Comparison of ENCODE assay signal across 30 cellular contexts in genomic region chr5:134397196-134397595, GRCh38. TPM values are rescaled to one million over a fixed set of nuclear protein-coding genes. Genes with fewer than 3 reads are reported as not detected.
DNase-seq lines count a peak whose midpoint lies in the region; ATAC-seq and TF ChIP-seq lines count a peak whose summit lies in the region.
"Had no signal": no experiment of that assay in that cellular context is flagged by ENCODE, and none has a peak within 500 bp of the region (broad histone marks: within the 10 kb centered on the region; RNA-seq: fewer than 3 reads in every experiment).

No MANE protein-coding gene starts in this region.

- H3K27me3 Mint-ChIP-seq in activated naive CD4-positive, alpha-beta T cell treated with anti-CD3 and anti-CD28 coated beads, Interleukin-2, amount 50 U/mL, for 24 hours = no peaks in the 10 kb centered on the region
- no peaks in the 10 kb centered on the region for H3K27me3 Mint-ChIP-seq in activated naive CD4-positive, alpha-beta T cell treated with anti-CD3 and anti-CD28 coated beads for 36 hours (ENCODE audit: low read depth)
- no peaks in the 10 kb centered on the region for H3K27me3 Mint-ChIP-seq in GM23338 (ENCODE audit: insufficient read depth, low read depth, poor library complexity)
- no peaks in the 10 kb centered on the region for H3K27me3 Mint-ChIP-seq in effector memory CD8-positive, alpha-beta T cell
- H3K27me3 Mint-ChIP-seq: activated CD4-positive, alpha-beta T cell treated with anti-CD3 and anti-CD28 coated beads, Interleukin-2, amount 10 ng/mL, durations not matched to agents 24 days and 14 days; CD4-positive, CD25-positive, alpha-beta regulatory T cell; central memory CD8-positive, alpha-beta T cell had no signal

- H3K18ac ChIP-seq in neuronal stem cell (ENCODE audit: low read length) = no peak overlapping the region

- no peak overlapping the region for H3K14ac ChIP-seq in neuronal stem cell (ENCODE audit: low read length)

- H3K4me2 ChIP-seq in GM23338 (no peak overlapping the region), neuronal stem cell (ENCODE audit: insufficient read depth, low read length, poor library complexity, severe bottlenecking) (no peak overlapping the region)
- H3K4me2 ChIP-seq: KMS-11 had no signal

- H3K4me3 Mint-ChIP-seq in activated naive CD4-positive, alpha-beta T cell treated with anti-CD3 and anti-CD28 coated beads, Interleukin-2, amount 50 U/mL, for 24 hours = no peak overlapping the region
- no peak overlapping the region for H3K4me3 Mint-ChIP-seq in activated naive CD4-positive, alpha-beta T cell treated with anti-CD3 and anti-CD28 coated beads for 36 hours
- H3K4me3 Mint-ChIP-seq in GM23338 = no peak overlapping the region
- H3K4me3 Mint-ChIP-seq in effector memory CD8-positive, alpha-beta T cell = no peak overlapping the region
- H3K4me3 Mint-ChIP-seq: activated CD4-positive, alpha-beta T cell treated with anti-CD3 and anti-CD28 coated beads, Interleukin-2, amount 10 ng/mL, durations not matched to agents 24 days and 14 days; CD4-positive, CD25-positive, alpha-beta regulatory T cell; central memory CD8-positive, alpha-beta T cell; nephron had no signal

- H2AK5ac ChIP-seq in neuronal stem cell (ENCODE audit: low read depth, low read length) = no peak overlapping the region

- H2AFZ ChIP-seq in GM23338 (no peak overlapping the region), neuronal stem cell (ENCODE audit: low read length) (no peak overlapping the region)

- H3K4me3 ChIP-seq in GM23338 (no peak overlapping the region), neuronal stem cell (ENCODE audit: low read length in 2 of 2) (no peak overlapping the region), adrenal gland (no peak overlapping the region), suprapubic skin (no peak overlapping the region), H7 (ENCODE audit: insufficient read depth, low read depth, low read length) (no peak overlapping the region)
- H3K4me3 ChIP-seq: esophagus squamous epithelium, lung, testis had no signal

- peak overlapping the region; percentile 32 for H2BK5ac ChIP-seq in neuronal stem cell (ENCODE audit: low read length)

- TF ChIP-seq POLR2A in adrenal gland (IDR thresholded peaks at IDR 0.05) (no peak), suprapubic skin (IDR thresholded peaks at IDR 0.05) (no peak)

- H4K8ac ChIP-seq in neuronal stem cell (ENCODE audit: low read depth, low read length) = no peak overlapping the region

- H3K79me2 ChIP-seq in GM23338 (replicated peaks; ENCODE audit: insufficient read depth) = no peaks in the 10 kb centered on the region

- no peaks in the 10 kb centered on the region for H3K4me1 ChIP-seq in GM23338 (ENCODE audit: insufficient read depth)
- no peaks in the 10 kb centered on the region for H3K4me1 ChIP-seq in neuronal stem cell (ENCODE audit: control insufficient read depth in 2 of 2, insufficient read depth in 1 of 2, low read depth in 1 of 2, low read length in 2 of 2)
- H3K4me1 ChIP-seq in adrenal gland (replicated peaks in 1 of 2) = peaks cover 7 to 15% of the 10 kb centered on the region in 2 donors
- H3K4me1 ChIP-seq in suprapubic skin = no peaks in the 10 kb centered on the region
- H3K4me1 ChIP-seq: esophagus squamous epithelium, foreskin keratinocyte had no signal

- H3K27ac ChIP-seq in GM23338 (ENCODE audit: low read depth) (peak overlapping the region; percentile 32; the same call in 1 of the 2 replicates), neuronal stem cell (replicated peaks; ENCODE audit: low read length) (no peak overlapping the region), adrenal gland (no peak overlapping the region), suprapubic skin (no peak overlapping the region)
- H3K27ac ChIP-seq: esophagus squamous epithelium, foreskin keratinocyte, testis, WERI-Rb-1 had no signal

- no peak for ATAC-seq in GM23338
- ATAC-seq in effector memory CD8-positive, alpha-beta T cell (replicated peaks) = no peak
- ATAC-seq: foreskin keratinocyte had no signal

- H2BK12ac ChIP-seq in neuronal stem cell (ENCODE audit: low read length) = no peak overlapping the region

- H3K9me3 ChIP-seq in neuronal stem cell (replicated peaks in 1 of 2; ENCODE audit: control insufficient read depth in 2 of 2, insufficient read depth in 1 of 2, low read depth in 1 of 2, low read length in 2 of 2) (no peaks in the 10 kb centered on the region), adrenal gland (replicated peaks in 1 of 3) (no peaks in the 10 kb centered on the region), suprapubic skin (no peaks in the 10 kb centered on the region)
- H3K9me3 ChIP-seq: esophagus squamous epithelium, testis had no signal

- H3K4ac ChIP-seq in neuronal stem cell (ENCODE audit: low read length) = no peak overlapping the region

- H3K36me3 ChIP-seq in GM23338 (ENCODE audit: insufficient read depth) (peaks cover 15% of the 10 kb centered on the region; the same call in 1 of the 2 replicates), neuronal stem cell (replicated peaks in 1 of 2; ENCODE audit: control insufficient read depth in 2 of 2, insufficient read depth in 2 of 2, low read length in 2 of 2) (peaks cover 9 to 80% of the 10 kb centered on the region in 2 donors), adrenal gland (replicated peaks in 1 of 2) (peaks cover 0 to 43% of the 10 kb centered on the region in 2 donors), suprapubic skin (peaks cover 77% of the 10 kb centered on the region), H7 (replicated peaks; ENCODE audit: control insufficient read depth, insufficient read depth, low read length) (peaks cover 3% of the 10 kb centered on the region)

- CTCF ChIA-PET in activated naive CD4-positive, alpha-beta T cell treated with anti-CD3 and anti-CD28 coated beads for 36 hours (lab: Charles Lee) = interaction anchor here (0.6 to 2.0 kb wide), 6 partner anchors 11 to 134 kb away, joined by 3 to 7 read pairs (median 5); partner anchors contain the start of gene CDKN2AIPNL

- peaks cover 4% of the 10 kb centered on the region for H3K36me3 Mint-ChIP-seq in activated naive CD4-positive, alpha-beta T cell treated with anti-CD3 and anti-CD28 coated beads, Interleukin-2, amount 50 U/mL, for 24 hours
- H3K36me3 Mint-ChIP-seq in activated naive CD4-positive, alpha-beta T cell treated with anti-CD3 and anti-CD28 coated beads for 36 hours (ENCODE audit: low read depth) = peaks cover 24% of the 10 kb centered on the region
- H3K36me3 Mint-ChIP-seq in GM23338 (ENCODE audit: low read depth) = peaks cover 28% of the 10 kb centered on the region; the same call in 2 of the 3 replicates
- H3K36me3 Mint-ChIP-seq in effector memory CD8-positive, alpha-beta T cell (ENCODE audit: insufficient read depth) = peaks cover 59% of the 10 kb centered on the region

- intact Hi-C loops in activated naive CD4-positive, alpha-beta T cell treated with anti-CD3 and anti-CD28 coated beads for 36 hours (cut with micrococcal nuclease) = no loop called here
- intact Hi-C loops in adrenal gland (cut with DNase I) = no loop called here

- peak overlapping the region; percentile 84 for H3K27ac Mint-ChIP-seq in activated naive CD4-positive, alpha-beta T cell treated with anti-CD3 and anti-CD28 coated beads, Interleukin-2, amount 50 U/mL, for 24 hours
- no peak overlapping the region for H3K27ac Mint-ChIP-seq in activated naive CD4-positive, alpha-beta T cell treated with anti-CD3 and anti-CD28 coated beads for 36 hours
- H3K27ac Mint-ChIP-seq in GM23338 = no peak overlapping the region
- H3K27ac Mint-ChIP-seq in effector memory CD8-positive, alpha-beta T cell = peak overlapping the region; percentile 36 to 69
- H3K27ac Mint-ChIP-seq: activated CD4-positive, alpha-beta T cell treated with anti-CD3 and anti-CD28 coated beads, Interleukin-2, amount 10 ng/mL, durations not matched to agents 24 days and 14 days; nephron had no signal

- no peak overlapping the region for H4K91ac ChIP-seq in neuronal stem cell (ENCODE audit: low read depth, low read length, poor library complexity)

- no peak for TF ChIP-seq CTCF in GM23338 (conservative IDR thresholded peaks at IDR 0.05; ENCODE audit: low read depth in 2 of 2)
- no peak for TF ChIP-seq CTCF in adrenal gland (IDR thresholded peaks at IDR 0.05)
- TF ChIP-seq CTCF in suprapubic skin (IDR thresholded peaks at IDR 0.05) = no peak

- 0 out of 2 replicates have a peak, but pooled peaks cover 7% of the 10 kb centered on the region for H3F3A ChIP-seq in GM23338 (replicated peaks; ENCODE audit: low read depth)

- H3K9me3 Mint-ChIP-seq in activated naive CD4-positive, alpha-beta T cell treated with anti-CD3 and anti-CD28 coated beads, Interleukin-2, amount 50 U/mL, for 24 hours = no peaks in the 10 kb centered on the region
- no peaks in the 10 kb centered on the region for H3K9me3 Mint-ChIP-seq in activated naive CD4-positive, alpha-beta T cell treated with anti-CD3 and anti-CD28 coated beads for 36 hours
- no peaks in the 10 kb centered on the region for H3K9me3 Mint-ChIP-seq in GM23338
- no peaks in the 10 kb centered on the region for H3K9me3 Mint-ChIP-seq in effector memory CD8-positive, alpha-beta T cell
- H3K9me3 Mint-ChIP-seq: activated CD4-positive, alpha-beta T cell treated with anti-CD3 and anti-CD28 coated beads, Interleukin-2, amount 10 ng/mL, durations not matched to agents 24 days and 14 days; central memory CD8-positive, alpha-beta T cell; nephron had no signal

- H3K4me1 Mint-ChIP-seq in activated naive CD4-positive, alpha-beta T cell treated with anti-CD3 and anti-CD28 coated beads, Interleukin-2, amount 50 U/mL, for 24 hours = peaks cover 5% of the 10 kb centered on the region
- no peaks in the 10 kb centered on the region for H3K4me1 Mint-ChIP-seq in activated naive CD4-positive, alpha-beta T cell treated with anti-CD3 and anti-CD28 coated beads for 36 hours (ENCODE audit: low read depth)
- H3K4me1 Mint-ChIP-seq in GM23338 = peaks cover 2% of the 10 kb centered on the region; the same call in 1 of the 3 replicates
- no peaks in the 10 kb centered on the region for H3K4me1 Mint-ChIP-seq in effector memory CD8-positive, alpha-beta T cell (ENCODE audit: low read depth in 2 of 2)
- H3K4me1 Mint-ChIP-seq: central memory CD8-positive, alpha-beta T cell; nephron had no signal

- TF ChIP-seq EP300 in suprapubic skin (IDR thresholded peaks at IDR 0.05) = no peak

- H4K20me1 ChIP-seq in GM23338 (replicated peaks; ENCODE audit: insufficient read depth) = peaks cover 5% of the 10 kb centered on the region

- H3K23ac ChIP-seq in neuronal stem cell (ENCODE audit: low read depth, low read length, poor library complexity) = peak overlapping the region; percentile 48

- no peak overlapping the region for H3K9ac ChIP-seq in neuronal stem cell (ENCODE audit: low read depth, low read length, poor library complexity)
- H3K9ac ChIP-seq: KMS-11 had no signal

- H3K9me2 ChIP-seq in GM23338 (ENCODE audit: insufficient read depth) = no peaks in the 10 kb centered on the region

- no peaks in the 10 kb centered on the region for H3K79me1 ChIP-seq in neuronal stem cell (ENCODE audit: low read depth, low read length)

- WGBS in neuronal stem cell (ENCODE audit: extremely low coverage in 2 of 2, insufficient read length in 2 of 2, insufficient replicate concordance in 1 of 2), 2 donors = no CpG with 5 or more reads among the region's 2 CpGs
- 78 to 100% (median 91%) methylated on average over 1 to 2 of the region's 2 CpGs for WGBS in adrenal gland, 4 donors
- WGBS in suprapubic skin = 89% methylated on average over 1 of the region's 2 CpGs

- H2BK15ac ChIP-seq in neuronal stem cell (ENCODE audit: low read length) = no peak overlapping the region

- H2BK120ac ChIP-seq in neuronal stem cell (ENCODE audit: low read depth, low read length) = no peak overlapping the region

- no peak for DNase-seq in activated naive CD4-positive, alpha-beta T cell treated with anti-CD3 and anti-CD28 coated beads for 36 hours
- no peak for DNase-seq in GM23338 (ENCODE audit: low spot score)
- DNase-seq in effector memory CD8-positive, alpha-beta T cell = no peak
- no peak for DNase-seq in neuronal stem cell (ENCODE audit: low spot score)
- DNase-seq in adrenal gland = no peak
- DNase-seq in suprapubic skin (ENCODE audit: low spot score in 2 of 2) = no peak
- no peak for DNase-seq in H7
- DNase-seq: activated CD4-positive, alpha-beta T cell treated with anti-CD3 and anti-CD28 coated beads, Interleukin-2, amount 10 ng/mL, durations not matched to agents 24 days and 14 days; activated gamma-delta T cell; activated T-cell treated with anti-CD3 and anti-CD28 coated beads, Interleukin-2, amount 50 U/mL, for 1 hour; CD4-positive, CD25-positive, alpha-beta regulatory T cell; DND-41; esophagus squamous epithelium; foreskin keratinocyte; head of caudate nucleus; kidney; MM.1S; NCI-H2029; NCI-H226; NCI-H526 treated with DMSO at 0.1 percent for 48 hours; SIG-M5; stimulated activated naive CD4-positive, alpha-beta T cell; T-helper 9 cell; testis; WERI-Rb-1 had no signal

- no peaks in the 10 kb centered on the region for H3K27me3 ChIP-seq in GM23338 (ENCODE audit: insufficient read depth)
- no peaks in the 10 kb centered on the region for H3K27me3 ChIP-seq in neuronal stem cell (ENCODE audit: control insufficient read depth in 3 of 3, insufficient read depth in 3 of 3, low read depth in 1 of 3, low read length in 3 of 3)
- H3K27me3 ChIP-seq in adrenal gland = no peaks in the 10 kb centered on the region
- no peaks in the 10 kb centered on the region for H3K27me3 ChIP-seq in suprapubic skin
- no peaks in the 10 kb centered on the region for H3K27me3 ChIP-seq in H7 (ENCODE audit: control insufficient read depth, insufficient read depth, low read length)
- H3K27me3 ChIP-seq: esophagus squamous epithelium, foreskin keratinocyte, testis had no signal

RNA-seq across cellular contexts. Expression of gene CDKN2AIPNL, which starts 14.5 kb away (rescaled TPM):
- total RNA-seq in activated naive CD4-positive, alpha-beta T cell treated with anti-CD3 and anti-CD28 coated beads for 36 hours = 10 to 100 TPM; 31.1 to 31.5 TPM
- total RNA-seq in GM23338 (2014; rRNA removed; shearing (Covaris generic)) = 51.4 and 53.5 TPM in 2 replicates
- 72.5 and 79.5 TPM in 2 replicates for polyA plus RNA-seq in GM23338 (2016; fragmentation: Nextera tagmentation; extraction: Ambion mirVana)
- polyA plus RNA-seq in neuronal stem cell (2013, experiment 1 of 2) = 58.5 TPM
- polyA plus RNA-seq in neuronal stem cell (2013, experiment 2 of 2) = 58.2 TPM
- total RNA-seq in adrenal gland = 10 to 100 TPM; 14.1 to 34.3 (median 28.6) TPM
- polyA plus RNA-seq in adrenal gland = 10 to 100 TPM; 29.3 to 63.7 (median 31.1) TPM
- 10 to 100 TPM; 14.7 to 21.9 (median 21.4) TPM for total RNA-seq in suprapubic skin
- 109 and 123 TPM in 2 replicates for total RNA-seq in H7 (2014; rRNA removed; shearing (Covaris generic))

RNA-seq across cellular contexts. Expression of gene UBE2B, which starts 25.8 kb away (rescaled TPM):
- total RNA-seq in activated naive CD4-positive, alpha-beta T cell treated with anti-CD3 and anti-CD28 coated beads for 36 hours = 100 to 1,000 TPM; 116 to 129 TPM
- 19.3 and 22.1 TPM in 2 replicates for total RNA-seq in GM23338 (2014; rRNA removed; shearing (Covaris generic))
- 184 and 187 TPM in 2 replicates for polyA plus RNA-seq in GM23338 (2016; fragmentation: Nextera tagmentation; extraction: Ambion mirVana)
- 90.0 TPM for polyA plus RNA-seq in neuronal stem cell (2013, experiment 1 of 2)
- 91.6 TPM for polyA plus RNA-seq in neuronal stem cell (2013, experiment 2 of 2)
- total RNA-seq in adrenal gland = 100 to 1,000 TPM in 4 of 8 donors, 10 to 100 TPM in 4; 19.7 to 144 (median 86.5) TPM
- 100 to 1,000 TPM in 2 of 3 donors, 10 to 100 TPM in 1; 86.2 to 124 (median 106) TPM for polyA plus RNA-seq in adrenal gland
- total RNA-seq in suprapubic skin = 100 to 1,000 TPM in 1 of 4 donors, 10 to 100 TPM in 3; 33.3 to 110 (median 51.6) TPM
- 17.3 and 18.9 TPM in 2 replicates for total RNA-seq in H7 (2014; rRNA removed; shearing (Covaris generic))

RNA-seq across cellular contexts. Expression of gene CDKL3, which starts 30.2 kb away (rescaled TPM):
- total RNA-seq in activated naive CD4-positive, alpha-beta T cell treated with anti-CD3 and anti-CD28 coated beads for 36 hours = 1 to 10 TPM; 2.4 to 3.3 TPM
- total RNA-seq in GM23338 (2014; rRNA removed; shearing (Covaris generic)) = 0.35 and 0.97 TPM in 2 replicates
- 2.8 and 2.9 TPM in 2 replicates for polyA plus RNA-seq in GM23338 (2016; fragmentation: Nextera tagmentation; extraction: Ambion mirVana)
- polyA plus RNA-seq in neuronal stem cell (2013, experiment 1 of 2) = 7.3 TPM
- 7.3 TPM for polyA plus RNA-seq in neuronal stem cell (2013, experiment 2 of 2)
- 1 to 10 TPM in 7 of 8 donors, under 1 TPM in 1; 0.85 to 7.3 (median 5.2) TPM for total RNA-seq in adrenal gland
- 1 to 10 TPM; 4.3 to 6.6 (median 4.9) TPM for polyA plus RNA-seq in adrenal gland
- total RNA-seq in suprapubic skin = 1 to 10 TPM in 1 of 4 donors, under 1 TPM in 1, not detected in 2; 0.56 to 2.2 TPM
- total RNA-seq in H7 (2014; rRNA removed; shearing (Covaris generic)) = 3.7 and 3.9 TPM in 2 replicates
- total RNA-seq: CD4-positive, CD25-positive, alpha-beta regulatory T cell had no signal

Comparison
In these comparisons a context has a peak if more than half of its experiments do, and no peak if none do; other contexts are left out.
1. H3K27ac Mint-ChIP-seq: peak in activated naive CD4-positive, alpha-beta T cell treated with anti-CD3 and anti-CD28 coated beads, Interleukin-2, amount 50 U/mL, for 24 hours (single experiment) and effector memory CD8-positive, alpha-beta T cell (2 of 2); none in activated naive CD4-positive, alpha-beta T cell treated with anti-CD3 and anti-CD28 coated beads for 36 hours (single experiment) and GM23338 (single experiment).